ENCODE assay signal across 15 cellular contexts in the genomic region with DNA sequence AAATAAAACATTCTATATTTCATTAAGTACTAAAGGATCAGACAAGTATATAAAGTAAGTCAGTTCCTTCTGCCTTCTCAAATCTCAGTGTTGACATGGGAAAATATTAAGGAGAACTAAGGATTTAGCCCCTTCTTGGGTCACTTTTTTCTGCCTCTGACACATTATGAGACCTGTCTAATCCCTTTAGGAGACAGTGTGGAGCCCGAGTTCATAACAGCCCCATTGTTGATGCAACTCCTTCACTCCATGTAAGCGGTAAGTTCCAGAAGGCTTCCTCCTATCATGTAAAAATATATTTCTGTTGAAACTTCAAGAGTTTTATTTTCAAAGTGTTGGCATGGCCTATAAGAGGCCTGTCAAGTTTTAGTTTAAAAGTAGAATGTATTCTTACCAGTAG.
DNase-seq lines count a peak whose midpoint lies in the region; ATAC-seq and TF ChIP-seq lines count a peak whose summit lies in the region.
"Had no signal": no experiment of that assay in that cellular context is flagged by ENCODE, and none has a peak within 500 bp of the region (broad histone marks: within the 10 kb centered on the region; RNA-seq: fewer than 3 reads in every experiment).

No MANE protein-coding gene starts in this region.

- H3K27ac Mint-ChIP-seq in brain (peak overlapping the region in 4 of 5 experiments; percentile 25 to 83 (median 66)), nephron (peak overlapping the region; percentile 80 to 95 (median 91))
- H3K27ac Mint-ChIP-seq: CD4-positive, alpha-beta memory T cell had no signal

- no peaks in the 10 kb centered on the region for H3K36me3 ChIP-seq in IMR-90 (ENCODE audit: control insufficient read depth, insufficient read depth, low read length)

- H3K36me3 Mint-ChIP-seq in brain (peaks cover 53% of the 10 kb centered on the region), nephron (ENCODE audit: low read depth) (peaks cover 35% of the 10 kb centered on the region)
- H3K36me3 Mint-ChIP-seq: CD4-positive, alpha-beta memory T cell had no signal

- H3K9me3 ChIP-seq in IMR-90 (ENCODE audit: control insufficient read depth, insufficient read depth, low read length), result no peaks in the 10 kb centered on the region

- H2BK5ac ChIP-seq in IMR-90 (ENCODE audit: low read depth, low read length, poor library complexity, severe bottlenecking), result peak overlapping the region; percentile 71

- 0 out of 2 replicates have a peak, but pooled peaks cover 4% of the 10 kb centered on the region for H3K9me1 ChIP-seq in IMR-90 (ENCODE audit: insufficient read depth, low read length)

- H2BK20ac ChIP-seq in IMR-90 (ENCODE audit: low read depth, low read length), result no peak overlapping the region

- ATAC-seq in IMR-90 (ENCODE audit: low read depth) (no peak), HG03196 (IDR thresholded peaks at IDR 0.05; ENCODE audit: unreplicated experiment) (no peak)
- ATAC-seq: GM23338 had no signal

- H2BK15ac ChIP-seq in IMR-90 (ENCODE audit: low read depth, low read length), result no peak overlapping the region

- H3K79me1 ChIP-seq in IMR-90 (ENCODE audit: low read depth in 1 of 2, low read length in 2 of 2), result no peaks in the 10 kb centered on the region

- H2AK9ac ChIP-seq in IMR-90 (replicated peaks; ENCODE audit: low read depth, low read length, poor library complexity), result no peak overlapping the region

- no peak overlapping the region for H3K4me2 ChIP-seq in IMR-90 (ENCODE audit: low read depth, low read length)

- H3K9me3 Mint-ChIP-seq in brain (peaks cover 0 to 2% (median 0%) of the 10 kb centered on the region in 5 experiments), nephron (no peaks in the 10 kb centered on the region)
- H3K9me3 Mint-ChIP-seq: CD4-positive, alpha-beta memory T cell; GM23338 had no signal

- peak overlapping the region; percentile 51; the same call in 1 of the 2 replicates for H3K18ac ChIP-seq in IMR-90 (ENCODE audit: low read depth, low read length)

- intact Hi-C loops in IMR-90 (cut with micrococcal nuclease), result no loop called here

- no peak for TF ChIP-seq RAD21 in IMR-90 (IDR thresholded peaks at IDR 0.05; ENCODE audit: low read length)

- dilution Hi-C loops in IMR-90 (cut with HindIII; ENCODE audit: low sequenced_read_pairs, unreplicated experiment), result no loop called here

- H3K9ac ChIP-seq in IMR-90 (ENCODE audit: low read depth, low read length), result no peak overlapping the region

- no peak overlapping the region for H3K56ac ChIP-seq in IMR-90 (ENCODE audit: extremely low read depth, insufficient read depth, low read length)

- DNase-seq in IMR-90 (no peak), HEK293T (ENCODE audit: extremely low spot score) (no peak), UCSD-AML1 (lab: John Stamatoyannopoulos, UW; ENCODE audit: unreplicated experiment) (no peak)
- DNase-seq: C1 segment of cervical spinal cord; Calu3; CD4-positive, alpha-beta memory T cell; COR-L47; DMS53; DMS79 treated with DMSO at 0.1 percent for 48 hours; GF-D8; HCEC 1CT had no signal

- POLR2A ChIA-PET in IMR-90 (lab: Charles Lee; ENCODE audit: unreplicated experiment) (no interaction called here), HEK293T (lab: Yijun Ruan, JAX) (no interaction called here)

- H4K8ac ChIP-seq in IMR-90 (ENCODE audit: low read depth in 2 of 2, low read length in 2 of 2), result no peak overlapping the region

- no CpG with 5 or more reads among the region's 2 CpGs for WGBS in IMR-90 (ENCODE audit: extremely low coverage in 2 of 2, insufficient read length in 1 of 2), 2 experiments

- no peaks in the 10 kb centered on the region for H3K27me3 ChIP-seq in IMR-90 (ENCODE audit: control insufficient read depth, insufficient read depth, low read length)

- BruUV-seq in IMR-90 (replicated peaks; lab: Mats Ljungman, UMichigan), result no TSS peak

- no peak overlapping the region for H2BK120ac ChIP-seq in IMR-90 (ENCODE audit: low read depth, low read length)

- CTCF ChIA-PET in IMR-90 (lab: Yijun Ruan, JAX), result no interaction called here
- CTCF ChIA-PET in HEK293T (lab: Yijun Ruan, JAX), result no interaction called here

- no peak overlapping the region for H3K4me3 ChIP-seq in IMR-90 (ENCODE audit: insufficient read depth, low read depth, low read length)
- H3K4me3 ChIP-seq: GM23338 had no signal

- TF ChIP-seq CTCF in IMR-90 (conservative IDR thresholded peaks at IDR 0.05; ENCODE audit: low read depth, low read length) (no peak), brain (conservative IDR thresholded peaks at IDR 0.05) (no peak), nephron (IDR thresholded peaks at IDR 0.05; ENCODE audit: unreplicated experiment in 3 of 3) (no peak)

- peaks cover 1% of the 10 kb centered on the region; the same call in 1 of the 2 replicates for H3K4me1 ChIP-seq in IMR-90 (ENCODE audit: control insufficient read depth, insufficient read depth, low read length)

- in situ Hi-C loops in IMR-90 (cut with MboI; ENCODE audit: low sequenced_read_pairs), result no loop called here

- H3K27me3 Mint-ChIP-seq in brain (no peaks in the 10 kb centered on the region), nephron (ENCODE audit: low read depth) (no peaks in the 10 kb centered on the region)
- H3K27me3 Mint-ChIP-seq: CD4-positive, alpha-beta memory T cell had no signal

- H3K14ac ChIP-seq in IMR-90 (replicated peaks; ENCODE audit: low read depth, low read length), result no peak overlapping the region

- H2AFZ ChIP-seq in IMR-90 (replicated peaks; ENCODE audit: low read length, poor library complexity), result no peak overlapping the region
- H2AFZ ChIP-seq: GM23338 had no signal

- H2AK5ac ChIP-seq in IMR-90 (ENCODE audit: low read depth, low read length), result no peak overlapping the region

- no peak overlapping the region for H3K27ac ChIP-seq in IMR-90 (ENCODE audit: insufficient read depth, low read length)

- TF ChIP-seq POLR2A in IMR-90 (IDR thresholded peaks at IDR 0.05; ENCODE audit: low read depth, low read length), result no peak

- H4K91ac ChIP-seq in IMR-90 (ENCODE audit: insufficient read depth, low read depth, low read length), result no peak overlapping the region; the same call in 1 of the 2 replicates

- H4K20me1 ChIP-seq in IMR-90 (ENCODE audit: insufficient read depth, low read length), result no peaks in the 10 kb centered on the region

- no peak overlapping the region for H3K4me3 Mint-ChIP-seq in brain
- H3K4me3 Mint-ChIP-seq in nephron, result no peak overlapping the region
- H3K4me3 Mint-ChIP-seq: CD4-positive, alpha-beta memory T cell; GM23338 had no signal

- H3K4ac ChIP-seq in IMR-90 (ENCODE audit: low read depth, low read length), result no peak overlapping the region

- H3K4me1 Mint-ChIP-seq in brain, result peaks cover 31% of the 10 kb centered on the region
- H3K4me1 Mint-ChIP-seq in nephron, result peaks cover 37% of the 10 kb centered on the region
- H3K4me1 Mint-ChIP-seq: CD4-positive, alpha-beta memory T cell had no signal

- H4K5ac ChIP-seq in IMR-90 (ENCODE audit: low read depth, low read length), result no peak overlapping the region

- no peak overlapping the region for H3K23ac ChIP-seq in IMR-90 (ENCODE audit: low read depth, low read length)

TF ChIP-seq in IMR-90, 13 proteins besides CTCF, POLR2A, EP300 and RAD21 (continues in another document):
- no peak for TF ChIP-seq RFX5 (IDR thresholded peaks at IDR 0.05; ENCODE audit: low read depth, low read length)
- no peak for TF ChIP-seq FOS (IDR thresholded peaks at IDR 0.05; ENCODE audit: low read depth, low read length)
- TF ChIP-seq ELK1 (IDR thresholded peaks at IDR 0.05; ENCODE audit: borderline replicate concordance, low read depth, low read length), result no peak
- TF ChIP-seq CHD1 (IDR thresholded peaks at IDR 0.05; ENCODE audit: low read depth, low read length), result no peak
- no peak for TF ChIP-seq MAZ (IDR thresholded peaks at IDR 0.05; ENCODE audit: borderline replicate concordance, low read depth, low read length)
- no peak for TF ChIP-seq RCOR1 (IDR thresholded peaks at IDR 0.05; ENCODE audit: insufficient replicate concordance, low read length)
- TF ChIP-seq CEBPB (IDR thresholded peaks at IDR 0.05; ENCODE audit: low read depth, low read length), result no peak
- no peak for TF ChIP-seq NFE2L2 (IDR thresholded peaks at IDR 0.05; ENCODE audit: low read depth, low read length)

TF ChIP-seq in HEK293T, 16 proteins besides CTCF, POLR2A, EP300 and RAD21:
- TF ChIP-seq FOXM1 (IDR thresholded peaks at IDR 0.05; ENCODE audit: borderline replicate concordance) (no peak), ZNF384 (IDR thresholded peaks at IDR 0.05) (no peak), L3MBTL2 (conservative IDR thresholded peaks at IDR 0.05) (no peak), SUZ12 (IDR thresholded peaks at IDR 0.05) (no peak), TARDBP (IDR thresholded peaks at IDR 0.05) (no peak), HDGF (IDR thresholded peaks at IDR 0.05; ENCODE audit: borderline replicate concordance) (no peak), LEF1 (IDR thresholded peaks at IDR 0.05; ENCODE audit: borderline replicate concordance) (no peak), FOXA1 (IDR thresholded peaks at IDR 0.05) (no peak), ARNT (IDR thresholded peaks at IDR 0.05) (no peak), CTBP1 (IDR thresholded peaks at IDR 0.05; ENCODE audit: borderline replicate concordance) (no peak), FOXK2 (IDR thresholded peaks at IDR 0.05) (no peak)
